18 cellular contexts compared by ENCODE assay signal in the genomic region with DNA sequence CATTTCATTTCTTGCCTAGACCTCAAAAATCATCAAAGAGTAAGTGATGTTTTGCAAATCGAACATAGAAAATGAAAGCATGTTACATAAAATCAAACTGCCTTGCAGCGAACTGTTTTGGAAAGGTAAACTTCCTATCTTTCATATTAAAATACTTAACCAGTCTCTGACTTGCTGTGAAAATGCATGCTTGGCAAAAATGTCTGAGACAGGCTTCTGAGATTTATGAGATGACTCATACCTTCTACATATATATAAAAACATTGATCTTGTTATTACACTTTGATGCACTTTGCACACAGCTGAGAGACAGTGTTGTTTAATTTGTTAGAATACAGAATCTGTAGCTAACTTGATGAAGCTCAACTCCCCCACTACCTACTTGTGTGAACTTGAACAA.
DNase-seq lines count a peak whose midpoint lies in the region; ATAC-seq and TF ChIP-seq lines count a peak whose summit lies in the region.
"Had no signal": no experiment of that assay in that cellular context is flagged by ENCODE, and none has a peak within 500 bp of the region (broad histone marks: within the 10 kb centered on the region; RNA-seq: fewer than 3 reads in every experiment).

No MANE protein-coding gene starts in this region.

- H3K27ac Mint-ChIP-seq in stimulated activated naive B cell treated with anti-CD40 and anti-IgM and Interleukin-4, amounts not matched to agents 10 μg/mL and 1 μg/mL and 100 μg/mL, for 72 hours, result no peak overlapping the region
- H3K27ac Mint-ChIP-seq: activated naive CD8-positive, alpha-beta T cell treated with anti-CD3 and anti-CD28 coated beads, Interleukin-2, amount 50 U/mL, for 24 hours; activated T-cell treated with anti-CD3 and anti-CD28 coated beads, Interleukin-2, amount 50 U/mL, for 24 hours; GM23338; stimulated activated naive CD8-positive, alpha-beta T cell treated with anti-CD3 and anti-CD28 coated beads, Interleukin-15, Interleukin-2, amounts not matched to agents 100 ng/mL and 50 ng/mL, for 24 hours had no signal

- H3K4me1 Mint-ChIP-seq in stimulated activated naive B cell treated with anti-CD40 and anti-IgM and Interleukin-4, amounts not matched to agents 10 μg/mL and 1 μg/mL and 100 μg/mL, for 72 hours, result no peaks in the 10 kb centered on the region
- H3K4me1 Mint-ChIP-seq: activated naive CD8-positive, alpha-beta T cell treated with anti-CD3 and anti-CD28 coated beads, Interleukin-2, amount 50 U/mL, for 24 hours; GM23338; neural crest cell had no signal

- H3K36me3 Mint-ChIP-seq in stimulated activated naive B cell treated with anti-CD40 and anti-IgM and Interleukin-4, amounts not matched to agents 10 μg/mL and 1 μg/mL and 100 μg/mL, for 72 hours, result no peaks in the 10 kb centered on the region

- no peak for TF ChIP-seq POLR2A in GM18505 (IDR thresholded peaks at IDR 0.05; ENCODE audit: borderline replicate concordance, extremely low read depth, insufficient read depth, insufficient read length)

- no peaks in the 10 kb centered on the region for H3K9me3 Mint-ChIP-seq in stimulated activated naive B cell treated with anti-CD40 and anti-IgM and Interleukin-4, amounts not matched to agents 10 μg/mL and 1 μg/mL and 100 μg/mL, for 72 hours
- H3K9me3 Mint-ChIP-seq: activated naive CD8-positive, alpha-beta T cell treated with anti-CD3 and anti-CD28 coated beads, Interleukin-2, amount 50 U/mL, for 24 hours; activated T-cell treated with anti-CD3 and anti-CD28 coated beads, Interleukin-2, amount 50 U/mL, for 24 hours; GM23338; neural crest cell; stimulated activated naive CD8-positive, alpha-beta T cell treated with anti-CD3 and anti-CD28 coated beads, Interleukin-15, Interleukin-2, amounts not matched to agents 100 ng/mL and 50 ng/mL, for 24 hours had no signal

- DNase-seq in COLO829 (ENCODE audit: low spot score) (peak; percentile 44), LoVo (ENCODE audit: low spot score) (peak; percentile 61), astrocyte of the cerebellum (ENCODE audit: low read depth) (peak; percentile 27), iris pigment epithelial cell (ENCODE audit: low read depth) (peak; percentile 59)
- DNase-seq in stimulated activated CD4-positive, alpha-beta T cell treated with anti-CD3 and anti-CD28 coated beads, Interleukin-2, amount 100 ng/mL, for 24 hours, result no peak
- DNase-seq in stimulated activated naive B cell treated with anti-CD40 and anti-IgM and Interleukin-4, amounts not matched to agents 10 μg/mL and 1 μg/mL and 100 μg/mL, for 72 hours, result no peak
- DNase-seq: activated naive CD8-positive, alpha-beta T cell treated with anti-CD3 and anti-CD28 coated beads, Interleukin-2, amount 50 U/mL, for 24 hours; activated T-cell treated with anti-CD3 and anti-CD28 coated beads, Interleukin-2, amount 50 U/mL, for 24 hours; BE2C; DMS153; SW 1271 had no signal

- no peaks in the 10 kb centered on the region for H3K27me3 Mint-ChIP-seq in stimulated activated naive B cell treated with anti-CD40 and anti-IgM and Interleukin-4, amounts not matched to agents 10 μg/mL and 1 μg/mL and 100 μg/mL, for 72 hours
- H3K27me3 Mint-ChIP-seq: activated naive CD8-positive, alpha-beta T cell treated with anti-CD3 and anti-CD28 coated beads, Interleukin-2, amount 50 U/mL, for 24 hours; activated T-cell treated with anti-CD3 and anti-CD28 coated beads, Interleukin-2, amount 50 U/mL, for 24 hours; stimulated activated naive CD8-positive, alpha-beta T cell treated with anti-CD3 and anti-CD28 coated beads, Interleukin-15, Interleukin-2, amounts not matched to agents 100 ng/mL and 50 ng/mL, for 24 hours had no signal

- in situ Hi-C loops in astrocyte of the cerebellum (cut with HindIII; ENCODE audit: low sequenced_read_pairs), result no loop called here

- no peak overlapping the region for H3K4me3 Mint-ChIP-seq in stimulated activated naive B cell treated with anti-CD40 and anti-IgM and Interleukin-4, amounts not matched to agents 10 μg/mL and 1 μg/mL and 100 μg/mL, for 72 hours
- H3K4me3 Mint-ChIP-seq: activated naive CD8-positive, alpha-beta T cell treated with anti-CD3 and anti-CD28 coated beads, Interleukin-2, amount 50 U/mL, for 24 hours; activated T-cell treated with anti-CD3 and anti-CD28 coated beads, Interleukin-2, amount 50 U/mL, for 24 hours; GM23338; neural crest cell; stimulated activated naive CD8-positive, alpha-beta T cell treated with anti-CD3 and anti-CD28 coated beads, Interleukin-15, Interleukin-2, amounts not matched to agents 100 ng/mL and 50 ng/mL, for 24 hours had no signal

- H3K4me3 ChIP-seq in astrocyte of the cerebellum (ENCODE audit: low read depth, low read length), result no peak overlapping the region
- H3K4me3 ChIP-seq: coronary artery, esophagus muscularis mucosa, GM23338 had no signal

- TF ChIP-seq CTCF in astrocyte of the cerebellum (IDR thresholded peaks at IDR 0.05; ENCODE audit: low read depth, low read length, missing control alignments), result no peak

- ATAC-seq in GM18505 (IDR thresholded peaks at IDR 0.05; ENCODE audit: unreplicated experiment) (no peak), GM18858 (IDR thresholded peaks at IDR 0.05; ENCODE audit: unreplicated experiment) (no peak)
- ATAC-seq in stimulated activated naive B cell treated with anti-CD40 and anti-IgM and Interleukin-4, amounts not matched to agents 10 μg/mL and 1 μg/mL and 100 μg/mL, for 72 hours (replicated peaks), result no peak
- ATAC-seq: activated naive CD8-positive, alpha-beta T cell treated with anti-CD3 and anti-CD28 coated beads, Interleukin-2, amount 50 U/mL, for 24 hours; GM23338 had no signal

Comparison
In these comparisons a context has a peak if more than half of its experiments do, and no peak if none do; other contexts are left out.
1. DNase-seq: peak in COLO829 (single experiment), LoVo (single experiment), astrocyte of the cerebellum (single experiment) and iris pigment epithelial cell (single experiment); none in stimulated activated CD4-positive, alpha-beta T cell treated with anti-CD3 and anti-CD28 coated beads, Interleukin-2, amount 100 ng/mL, for 24 hours (0 of 2) and stimulated activated naive B cell treated with anti-CD40 and anti-IgM and Interleukin-4, amounts not matched to agents 10 μg/mL and 1 μg/mL and 100 μg/mL, for 72 hours (single experiment).